1 cellular context compared by ENCODE assay signal in the genomic region with DNA sequence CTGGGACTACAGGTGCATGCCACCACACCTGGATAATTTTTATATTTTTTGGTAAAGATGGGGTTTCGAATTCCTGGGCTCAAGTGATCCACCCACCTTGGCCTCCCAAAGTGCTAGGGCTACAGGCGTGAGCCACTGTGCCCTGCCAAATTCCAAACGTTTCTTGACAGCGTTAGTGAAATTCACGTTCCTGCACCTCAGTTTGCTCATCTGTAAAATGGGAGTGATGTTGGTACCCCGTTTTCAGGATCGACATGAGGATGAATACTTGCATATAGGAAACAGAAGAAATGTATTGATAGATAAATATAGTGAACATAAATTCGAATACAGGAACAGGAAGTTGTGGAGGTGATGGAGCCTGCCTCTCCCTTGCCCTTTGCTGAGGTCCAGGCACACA.
TF ChIP-seq lines count a peak whose summit lies in the region.

No MANE protein-coding gene starts in this region.

TF ChIP-seq in A549, 52 proteins besides CTCF, POLR2A, EP300 and RAD21 (continued from another document):
- TF ChIP-seq FOSL2 (IDR thresholded peaks at IDR 0.05), result no peak
- TF ChIP-seq FOSL2 (CRISPR knock-in tag; IDR thresholded peaks at IDR 0.05), result no peak
- no peak for TF ChIP-seq TP53 (CRISPR knock-in tag; IDR thresholded peaks at IDR 0.05)
- TF ChIP-seq FOSB (CRISPR knock-in tag; IDR thresholded peaks at IDR 0.05), result no peak
